Comparison of ENCODE assay signal across 19 cellular contexts in the genomic region with DNA sequence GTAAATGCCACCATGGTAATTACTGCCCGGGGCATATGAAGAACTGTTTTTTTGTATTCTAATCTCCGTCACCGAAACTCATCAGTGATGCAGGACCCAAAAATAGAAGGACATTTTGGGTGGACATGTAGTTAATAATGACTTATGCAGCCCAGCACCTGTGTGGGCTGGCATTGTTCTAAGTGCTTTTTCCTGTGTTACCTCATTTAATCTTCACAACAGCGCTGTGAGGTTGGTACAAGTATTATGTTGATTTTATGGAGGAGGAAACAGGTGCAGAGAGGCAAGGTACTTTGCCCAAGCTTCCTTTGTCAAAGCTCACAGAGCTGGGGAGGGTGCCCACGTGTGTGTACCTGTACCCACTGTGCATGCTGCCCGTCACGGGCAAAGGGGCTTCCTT. TPM values are rescaled to one million over a fixed set of nuclear protein-coding genes. Genes with fewer than 3 reads are reported as not detected.
DNase-seq lines count a peak whose midpoint lies in the region; ATAC-seq and TF ChIP-seq lines count a peak whose summit lies in the region.
"Had no signal": no experiment of that assay in that cellular context is flagged by ENCODE, and none has a peak within 500 bp of the region (broad histone marks: within the 10 kb centered on the region; RNA-seq: fewer than 3 reads in every experiment).

No MANE protein-coding gene starts in this region.

- peak overlapping the region; percentile 72 for H3K27ac Mint-ChIP-seq in CD4-positive, alpha-beta T cell
- H3K27ac Mint-ChIP-seq: activated CD4-positive, alpha-beta T cell treated with anti-CD3 and anti-CD28 coated beads for 36 hours; CD4-positive, alpha-beta memory T cell; T-helper 17 cell had no signal

- CTCF ChIA-PET in CD4-positive, alpha-beta T cell (lab: Charles Lee): no interaction called here

- intact Hi-C loops in CD4-positive, alpha-beta T cell (cut with DNase I, micrococcal nuclease): no loop called here
- intact Hi-C loops in Right ventricle myocardium inferior (cut with DNase I): no loop called here

- no peak overlapping the region for H3K4me3 Mint-ChIP-seq in CD4-positive, alpha-beta T cell
- H3K4me3 Mint-ChIP-seq: activated CD4-positive, alpha-beta T cell treated with anti-CD3 and anti-CD28 coated beads for 36 hours; CD4-positive, alpha-beta memory T cell; T-helper 17 cell had no signal

- H3K9me3 ChIP-seq in CD4-positive, alpha-beta T cell (ENCODE audit: control insufficient read depth, low read length): no peaks in the 10 kb centered on the region
- no peaks in the 10 kb centered on the region for H3K9me3 ChIP-seq in gastroesophageal sphincter
- H3K9me3 ChIP-seq in WERI-Rb-1 (ENCODE audit: severe bottlenecking): no peaks in the 10 kb centered on the region
- H3K9me3 ChIP-seq: heart left ventricle, tibial nerve had no signal

- no peak for TF ChIP-seq CTCF in CD4-positive, alpha-beta T cell (IDR thresholded peaks at IDR 0.05)
- TF ChIP-seq CTCF in gastroesophageal sphincter (IDR thresholded peaks at IDR 0.05): no peak
- no peak for TF ChIP-seq CTCF in WERI-Rb-1 (IDR thresholded peaks at IDR 0.05; ENCODE audit: low read depth, low read length)

- H3K36me3 ChIP-seq in gastroesophageal sphincter (no peaks in the 10 kb centered on the region), WERI-Rb-1 (peaks cover 4% of the 10 kb centered on the region; the same call in 1 of the 2 replicates)
- H3K36me3 ChIP-seq: heart left ventricle, tibial nerve had no signal

- peak; percentile 49 for ATAC-seq in CD4-positive, alpha-beta T cell (ENCODE audit: poor library complexity)
- ATAC-seq in HG03060 (IDR thresholded peaks at IDR 0.05; ENCODE audit: low read depth, unreplicated experiment): peak; percentile 33
- ATAC-seq in gastroesophageal sphincter: no peak
- ATAC-seq in Right ventricle myocardium inferior: no peak
- no peak for ATAC-seq in GM19035 (IDR thresholded peaks at IDR 0.05; ENCODE audit: unreplicated experiment)
- ATAC-seq: activated CD4-positive, alpha-beta T cell treated with anti-CD3 and anti-CD28 coated beads for 36 hours; T-helper 17 cell had no signal

- peaks cover 6% of the 10 kb centered on the region for H3K4me1 Mint-ChIP-seq in CD4-positive, alpha-beta T cell (ENCODE audit: low read depth)
- H3K4me1 Mint-ChIP-seq: CD4-positive, alpha-beta memory T cell; T-helper 17 cell had no signal

- TF ChIP-seq POLR2A in gastroesophageal sphincter (IDR thresholded peaks at IDR 0.05): no peak

- H3K4me1 ChIP-seq in gastroesophageal sphincter: peaks cover 5 to 95% (median 20%) of the 10 kb centered on the region in 3 donors

- no peak for DNase-seq in CD4-positive, alpha-beta T cell
- peak; percentile 73 for DNase-seq in NCI-H345 treated with DMSO at 0.1 percent for 48 hours (lab: John Stamatoyannopoulos, UW; ENCODE audit: unreplicated experiment)
- DNase-seq in WERI-Rb-1: no peak
- no peak for DNase-seq in Right ventricle myocardium inferior (ENCODE audit: missing footprints)
- DNase-seq in activated gamma-delta T cell treated with Interleukin-2 at 50 U/mL for 16 hours: no peak
- DNase-seq: activated CD4-positive, alpha-beta T cell treated with anti-CD3 and anti-CD28 coated beads for 36 hours; activated CD8-positive, alpha-beta memory T cell treated with anti-CD3 and anti-CD28 coated beads, Interleukin-2, amount 50 U/mL, for 48 hours; activated naive CD4-positive, alpha-beta T cell; CD4-positive, alpha-beta memory T cell; heart left ventricle; NCI-H146; NCI-H82; nucleus accumbens; Right ventricle myocardium superior; T-helper 17 cell had no signal

- H3K36me3 Mint-ChIP-seq in CD4-positive, alpha-beta T cell (ENCODE audit: low read depth): no peaks in the 10 kb centered on the region
- H3K36me3 Mint-ChIP-seq: CD4-positive, alpha-beta memory T cell had no signal

- no peaks in the 10 kb centered on the region for H3K27me3 ChIP-seq in CD4-positive, alpha-beta T cell (ENCODE audit: control insufficient read depth, insufficient read depth, low read length)
- H3K27me3 ChIP-seq in gastroesophageal sphincter: no peaks in the 10 kb centered on the region
- H3K27me3 ChIP-seq in WERI-Rb-1 (ENCODE audit: insufficient read depth, low read depth, severe bottlenecking): no peaks in the 10 kb centered on the region
- H3K27me3 ChIP-seq: heart left ventricle, tibial nerve had no signal

- H3K27me3 Mint-ChIP-seq in CD4-positive, alpha-beta T cell: peaks cover 6% of the 10 kb centered on the region

- POLR2A ChIA-PET in CD4-positive, alpha-beta T cell (lab: Charles Lee): no interaction called here

- 52 to 54% methylated on average over 3 to 4 of the region's 7 CpGs for WGBS in gastroesophageal sphincter (ENCODE audit: low coverage in 1 of 2), 2 donors

- H3K27ac ChIP-seq in CD4-positive, alpha-beta T cell (ENCODE audit: low read depth, low read length): no peak overlapping the region
- H3K27ac ChIP-seq in gastroesophageal sphincter (peak overlapping the region in 3 of 4 donors; percentile 53 to 72 (median 71)), WERI-Rb-1 (no peak overlapping the region)

- no peaks in the 10 kb centered on the region for H3K9me3 Mint-ChIP-seq in CD4-positive, alpha-beta T cell

- no peak for TF ChIP-seq EP300 in gastroesophageal sphincter (IDR thresholded peaks at IDR 0.05)

- H3K4me3 ChIP-seq in gastroesophageal sphincter (no peak overlapping the region), WERI-Rb-1 (ENCODE audit: low read depth, low read length) (no peak overlapping the region)
- H3K4me3 ChIP-seq: heart left ventricle, tibial nerve had no signal

RNA-seq across cellular contexts. Expression of gene DAPK1, which starts 58.4 kb away (rescaled TPM):
- 1 to 10 TPM; 2.7 TPM for total RNA-seq in CD4-positive, alpha-beta T cell
- 100 to 1,000 TPM in 1 of 4 donors, 10 to 100 TPM in 3; 52.3 to 119 (median 75.3) TPM for total RNA-seq in gastroesophageal sphincter
- total RNA-seq in Right ventricle myocardium inferior: 6.3 TPM

Comparison
In these comparisons a context has a peak if more than half of its experiments do, and no peak if none do; other contexts are left out.
1. ATAC-seq: peak in CD4-positive, alpha-beta T cell (single experiment) and HG03060 (single experiment); none in gastroesophageal sphincter (single experiment), Right ventricle myocardium inferior (single experiment) and GM19035 (single experiment).
2. H3K27ac ChIP-seq: peak in gastroesophageal sphincter (3 of 4); none in CD4-positive, alpha-beta T cell (single experiment) and WERI-Rb-1 (single experiment).